In genomic region chr1:39922139-39922757, GRCh38 we compare ENCODE assay signal across 24 cellular contexts. TPM values are rescaled to one million over a fixed set of nuclear protein-coding genes. Genes with fewer than 3 reads are reported as not detected.
A peak's percentile ranks its signal among the peaks of the same experiment; 100 is the strongest.
DNase-seq lines count a peak whose midpoint lies in the region; ATAC-seq, FAIRE-seq and TF ChIP-seq lines count a peak whose summit lies in the region.
"Had no signal": no experiment of that assay in that cellular context is flagged by ENCODE, and none has a peak within 500 bp of the region (broad histone marks: within the 10 kb centered on the region; RNA-seq: fewer than 3 reads in every experiment).

No MANE protein-coding gene starts in this region.

- H3K27ac ChIP-seq in IMR-90 (ENCODE audit: insufficient read depth, low read length) = no peak overlapping the region
- no peak overlapping the region for H3K27ac ChIP-seq in H1 (ENCODE audit: low read depth, low read length)
- H3K27ac ChIP-seq in suprapubic skin = no peak overlapping the region
- H3K27ac ChIP-seq: body of pancreas, coronary artery, esophagus muscularis mucosa, heart right ventricle, parathyroid adenoma, skin epidermis had no signal

- H3K79me1 ChIP-seq in IMR-90 (ENCODE audit: low read depth in 1 of 2, low read length in 2 of 2) (no peaks in the 10 kb centered on the region), H1 (ENCODE audit: low read depth, low read length) (no peaks in the 10 kb centered on the region)

- H3K4ac ChIP-seq in IMR-90 (ENCODE audit: low read depth, low read length) (no peak overlapping the region), H1 (replicated peaks; ENCODE audit: insufficient read length, low read depth, low read length) (no peak overlapping the region)

- TF ChIP-seq CTCF in IMR-90 (conservative IDR thresholded peaks at IDR 0.05; ENCODE audit: low read depth, low read length) (no peak), H1 (IDR thresholded peaks at IDR 0.05; ENCODE audit: control extremely low read depth in 1 of 3, insufficient read depth in 1 of 3, low read depth in 1 of 3, low read length in 3 of 3) (no peak), suprapubic skin (IDR thresholded peaks at IDR 0.05) (no peak)

- H3K23me2 ChIP-seq in H1 (ENCODE audit: low read depth, low read length) = no peaks in the 10 kb centered on the region

- no peak overlapping the region for H4K8ac ChIP-seq in IMR-90 (ENCODE audit: low read depth in 2 of 2, low read length in 2 of 2)
- H4K8ac ChIP-seq in H1 (ENCODE audit: extremely low read depth, insufficient read depth, low read length) = no peak overlapping the region

- no peak overlapping the region for H3K23ac ChIP-seq in IMR-90 (ENCODE audit: low read depth, low read length)
- H3K23ac ChIP-seq in H1 (ENCODE audit: insufficient read length) = no peak overlapping the region

- H3K18ac ChIP-seq in IMR-90 (ENCODE audit: low read depth, low read length) = no peak overlapping the region
- H3K18ac ChIP-seq in H1 (ENCODE audit: extremely low read depth, low read length) = no peak overlapping the region; the same call in 1 of the 2 replicates

- no peak overlapping the region for H2BK15ac ChIP-seq in IMR-90 (ENCODE audit: low read depth, low read length)
- H2BK15ac ChIP-seq in H1 (ENCODE audit: low read length) = peak overlapping the region; percentile 8; the same call in 1 of the 2 replicates

- peak overlapping the region; percentile 77 for H2BK12ac ChIP-seq in H1 (ENCODE audit: low read depth, low read length)

- 9% methylated on average over 11 of the region's 33 CpGs; no CpG with 5 or more reads in 1 of the 2 experiments for WGBS in IMR-90 (ENCODE audit: extremely low coverage in 2 of 2, insufficient read length in 1 of 2), 2 experiments
- 15% methylated on average over 31 of the region's 33 CpGs; no CpG with 5 or more reads in 1 of the 2 experiments for WGBS in H1 (ENCODE audit: extremely low coverage in 1 of 2, insufficient coverage in 1 of 2, insufficient read length in 1 of 2, insufficient replicate concordance in 2 of 2, low coverage in 1 of 2, low lambda C conversion rate in 2 of 2, missing lambda C conversion rate in 1 of 2), 2 experiments
- 74% methylated on average over 25 of the region's 33 CpGs for WGBS in suprapubic skin

- H4K5ac ChIP-seq in IMR-90 (ENCODE audit: low read depth, low read length) = no peak overlapping the region
- no peak overlapping the region for H4K5ac ChIP-seq in H1 (ENCODE audit: insufficient read length, low read depth, low read length)

- no peak overlapping the region for H2BK20ac ChIP-seq in IMR-90 (ENCODE audit: low read depth, low read length)
- peak overlapping the region; percentile 68 for H2BK20ac ChIP-seq in H1 (ENCODE audit: low read length)

- no peak overlapping the region for H2BK5ac ChIP-seq in IMR-90 (ENCODE audit: low read depth, low read length, poor library complexity, severe bottlenecking)
- peak overlapping the region; percentile 89 for H2BK5ac ChIP-seq in H1 (ENCODE audit: low read depth, low read length)

- H2AK5ac ChIP-seq in IMR-90 (ENCODE audit: low read depth, low read length) (no peak overlapping the region), H1 (ENCODE audit: low read depth, low read length) (no peak overlapping the region)

- DNase-seq in IMR-90 (no peak), H1 (ENCODE audit: low read depth in 1 of 2, low spot score in 2 of 2) (peak; percentile 59 to 89), iPS-NIHi7 (ENCODE audit: extremely low spot score) (peak; percentile 76), suprapubic skin (ENCODE audit: low spot score in 2 of 2) (no peak), HCEC 1CT (no peak), anterior cingulate cortex (lab: John Stamatoyannopoulos, UW) (no peak)
- DNase-seq: activated CD4-positive, alpha-beta T cell treated with anti-CD3 and anti-CD28 coated beads, Interleukin-2, amount 10 ng/mL, durations not matched to agents 7 days and 5 days; activated naive CD4-positive, alpha-beta T cell treated with anti-CD3 and anti-CD28 coated beads, Interleukin-2, amount 10 ng/mL, durations not matched to agents 7 days and 5 days; activated T-cell treated with anti-CD3 and anti-CD28 coated beads for 4 hours; AML-193; COR-L47; heart right ventricle; KBM-7; left colon; NK-92 treated with Interleukin-12 subunit alpha and Interleukin-12 subunit beta, amount 100 ng/mL, for 24 hours; stimulated activated CD4-positive, alpha-beta T cell treated with anti-CD3 and anti-CD28 coated beads, Interleukin-4, amount 100 ng/mL, for 4 hours; stimulated activated CD8-positive, alpha-beta memory T cell treated with anti-CD3 and anti-CD28 coated beads, Interleukin-4, amount 100 ng/mL, for 48 hours; SW 1271 had no signal

- H3K27me3 ChIP-seq in IMR-90 (ENCODE audit: control insufficient read depth, insufficient read depth, low read length) = peaks cover 15% of the 10 kb centered on the region
- peaks cover 0 to 5% (median under 1%) of the 10 kb centered on the region in 4 experiments; a peak in 3 of 7 replicates for H3K27me3 ChIP-seq in H1 (replicated peaks in 1 of 4; ENCODE audit: control insufficient read depth in 3 of 4, extremely low read depth in 1 of 4, insufficient read depth in 3 of 4, low read length in 3 of 4)
- no peaks in the 10 kb centered on the region for H3K27me3 ChIP-seq in suprapubic skin
- H3K27me3 ChIP-seq: body of pancreas had no signal

- dilution Hi-C loops in IMR-90 (cut with HindIII; ENCODE audit: low sequenced_read_pairs, unreplicated experiment) = no loop called here

- H2AFZ ChIP-seq in IMR-90 (replicated peaks; ENCODE audit: low read length, poor library complexity) (peak overlapping the region; percentile 80), H1 (ENCODE audit: low read length) (no peak overlapping the region)
- H2AFZ ChIP-seq: parathyroid adenoma had no signal

- no peak for FAIRE-seq in H1 (lab: Jason Lieb, UNC)

- H3K56ac ChIP-seq in IMR-90 (ENCODE audit: extremely low read depth, insufficient read depth, low read length) = no peak overlapping the region
- H3K56ac ChIP-seq in H1 (replicated peaks; ENCODE audit: insufficient read length, low read depth, low read length) = no peak overlapping the region

- POLR2A ChIA-PET in IMR-90 (lab: Charles Lee; ENCODE audit: unreplicated experiment) = no interaction called here
- POLR2A ChIA-PET in H1 (lab: Charles Lee; ENCODE audit: partially characterized antibody) = interaction anchor here (0.6 to 3.3 kb wide), 9 partner anchors 14 to 117 kb away, joined by 3 to 23 read pairs (median 6); partner anchors contain the start of genes CAP1 and MYCL

- in situ Hi-C loops in IMR-90 (cut with MboI; ENCODE audit: low sequenced_read_pairs) = loop anchor here (5.0 kb wide), 1 partner anchor 50 kb away; no protein-coding TSS in a partner anchor

- no TSS peak for BruUV-seq in IMR-90 (replicated peaks; lab: Mats Ljungman, UMichigan)

- ATAC-seq in IMR-90 (ENCODE audit: low read depth) (no peak), HG02571 (IDR thresholded peaks at IDR 0.05; ENCODE audit: unreplicated experiment) (no peak)
- ATAC-seq: body of pancreas, left colon had no signal

- no peak for TF ChIP-seq POLR2A in IMR-90 (IDR thresholded peaks at IDR 0.05; ENCODE audit: low read depth, low read length)
- no peak for TF ChIP-seq POLR2A in H1 (IDR thresholded peaks at IDR 0.05; ENCODE audit: control extremely low read depth in 1 of 2, low read depth in 2 of 2, low read length in 2 of 2)
- TF ChIP-seq POLR2A in suprapubic skin (IDR thresholded peaks at IDR 0.05) = no peak

- H3K9me3 ChIP-seq in IMR-90 (ENCODE audit: control insufficient read depth, insufficient read depth, low read length) = no peaks in the 10 kb centered on the region
- no peaks in the 10 kb centered on the region for H3K9me3 ChIP-seq in H1 (ENCODE audit: insufficient read depth in 2 of 2, low read depth in 1 of 2, low read length in 1 of 2)
- H3K9me3 ChIP-seq in suprapubic skin = no peaks in the 10 kb centered on the region
- H3K9me3 ChIP-seq: body of pancreas, esophagus muscularis mucosa, heart right ventricle had no signal

- CTCF ChIA-PET in IMR-90 (lab: Yijun Ruan, JAX) = no interaction called here
- CTCF ChIA-PET in H1 (lab: Charles Lee; ENCODE audit: partially characterized antibody) = interaction anchor here (0.7 to 13.5 kb wide), 10 partner anchors 11 to 122 kb away, joined by 3 to 263 read pairs (median 54); partner anchors contain the start of genes MFSD2A and MYCL

- no peaks in the 10 kb centered on the region for H3K79me2 ChIP-seq in H1 (ENCODE audit: control insufficient read depth in 1 of 2, insufficient read depth in 2 of 2, low read length in 2 of 2)
- H3K79me2 ChIP-seq: parathyroid adenoma had no signal

- no peaks in the 10 kb centered on the region for H3K36me3 ChIP-seq in IMR-90 (ENCODE audit: control insufficient read depth, insufficient read depth, low read length)
- no peaks in the 10 kb centered on the region for H3K36me3 ChIP-seq in H1 (ENCODE audit: control insufficient read depth in 2 of 4, insufficient read depth in 4 of 4, low read length in 3 of 4)
- no peaks in the 10 kb centered on the region for H3K36me3 ChIP-seq in suprapubic skin
- H3K36me3 ChIP-seq: esophagus muscularis mucosa, heart right ventricle had no signal

- no peak overlapping the region for H2BK120ac ChIP-seq in IMR-90 (ENCODE audit: low read depth, low read length)
- H2BK120ac ChIP-seq in H1 (replicated peaks; ENCODE audit: low read depth, low read length) = peak overlapping the region; percentile 54

- TF ChIP-seq EP300 in H1 (IDR thresholded peaks at IDR 0.05; ENCODE audit: borderline replicate concordance in 1 of 2, low read depth in 2 of 2, low read length in 2 of 2) (peak in 1 of 2 experiments; percentile 73; a peak in 1 of 3 replicates), suprapubic skin (IDR thresholded peaks at IDR 0.05) (no peak)

- H3K4me2 ChIP-seq in IMR-90 (ENCODE audit: low read depth, low read length) (no peak overlapping the region), H1 (ENCODE audit: insufficient read depth in 1 of 2, low read depth in 2 of 2, low read length in 2 of 2) (peak overlapping the region; percentile 63 to 64)

- H3K9ac ChIP-seq in IMR-90 (ENCODE audit: low read depth, low read length) (no peak overlapping the region), H1 (replicated peaks in 1 of 4; ENCODE audit: extremely low read depth in 1 of 4, low read depth in 3 of 4, low read length in 3 of 4) (no peak overlapping the region)
- H3K9ac ChIP-seq: parathyroid adenoma had no signal

- peak overlapping the region; percentile 65 for H2AK9ac ChIP-seq in IMR-90 (replicated peaks; ENCODE audit: low read depth, low read length, poor library complexity)

- intact Hi-C loops in IMR-90 (cut with micrococcal nuclease) = no loop called here

- H3K4me3 ChIP-seq in IMR-90 (ENCODE audit: insufficient read depth, low read depth, low read length) (no peak overlapping the region), H1 (ENCODE audit: extremely low read depth in 1 of 4, insufficient read depth in 2 of 4, low read depth in 3 of 4, low read length in 4 of 4) (peak overlapping the region in 3 of 4 experiments; percentile 20 to 43 (median 28); a peak in 5 of 8 replicates), suprapubic skin (peak overlapping the region; percentile 16)
- H3K4me3 ChIP-seq: body of pancreas, coronary artery, heart right ventricle, skin epidermis had no signal

- H3K14ac ChIP-seq in IMR-90 (replicated peaks; ENCODE audit: low read depth, low read length) (no peak overlapping the region), H1 (ENCODE audit: insufficient read length) (no peak overlapping the region)

- H4K91ac ChIP-seq in IMR-90 (ENCODE audit: insufficient read depth, low read depth, low read length) (no peak overlapping the region), H1 (replicated peaks; ENCODE audit: insufficient read length, low read length) (peak overlapping the region; percentile 95)

- H3K4me1 ChIP-seq in IMR-90 (ENCODE audit: control insufficient read depth, insufficient read depth, low read length) (peaks cover 3% of the 10 kb centered on the region; the same call in 1 of the 2 replicates), H1 (replicated peaks in 1 of 4; ENCODE audit: control insufficient read depth in 3 of 4, insufficient read depth in 4 of 4, low read length in 3 of 4) (peaks cover 7 to 12% (median 10%) of the 10 kb centered on the region in 4 experiments), suprapubic skin (peaks cover 26% of the 10 kb centered on the region)
- H3K4me1 ChIP-seq: parathyroid adenoma had no signal

- TF ChIP-seq RAD21 in IMR-90 (IDR thresholded peaks at IDR 0.05; ENCODE audit: low read length) (no peak), H1 (IDR thresholded peaks at IDR 0.05 in 1 of 2, conservative IDR thresholded peaks at IDR 0.05 in 1 of 2; ENCODE audit: low read depth in 2 of 2, low read length in 2 of 2) (no peak)

- H4K20me1 ChIP-seq in IMR-90 (ENCODE audit: insufficient read depth, low read length) (no peaks in the 10 kb centered on the region), H1 (replicated peaks in 1 of 2; ENCODE audit: control insufficient read depth in 1 of 2, insufficient read depth in 2 of 2, low read length in 2 of 2) (no peaks in the 10 kb centered on the region)

- peaks cover 4% of the 10 kb centered on the region; the same call in 1 of the 2 replicates for H3K9me1 ChIP-seq in IMR-90 (ENCODE audit: insufficient read depth, low read length)

RNA-seq across cellular contexts. Expression of gene MYCL, which starts 20.5 kb away (rescaled TPM):
- 0.56 and 0.72 TPM in 2 replicates for total RNA-seq in IMR-90 (2012; rRNA removed)
- 0.75 and 0.87 TPM in 2 replicates for polyA plus RNA-seq in IMR-90 (2012; rRNA removed)
- 0.42 and 0.52 TPM in 2 replicates for polyA plus RNA-seq in IMR-90 (2012; cell fraction: cytosol; rRNA removed)
- 0.36 and 0.41 TPM in 2 replicates for polyA plus RNA-seq in IMR-90 (2012; cell fraction: nucleus; rRNA removed; ENCODE audit: low replicate concordance)
- 28.8 and 29.9 TPM in 2 replicates for total RNA-seq in H1 (2021; fragmentation: NEBNext Ultra II Directional; extraction: Animal tissue kit (Norgen Biotek cat#: 25700))
- polyA plus RNA-seq in H1 (2011; rRNA removed) = 20.3 and 30.3 TPM in 2 replicates
- polyA plus RNA-seq in H1 (2011; cell fraction: cytosol; rRNA removed) = 31.1 TPM
- polyA plus RNA-seq in H1 (2011; cell fraction: nucleus; rRNA removed) = 25.5 TPM
- polyA plus RNA-seq in H1 (2012, experiment 1 of 2) = 19.1 to 20.7 TPM (median 20.2 TPM) in 4 replicates
- 25.3 TPM for polyA plus RNA-seq in H1 (2012, experiment 2 of 2)
- 18.5 TPM for polyA plus RNA-seq in H1 (2013, experiment 1 of 2)
- 18.8 TPM for polyA plus RNA-seq in H1 (2013, experiment 2 of 2)
- polyA minus RNA-seq in H1 (2011; rRNA and poly(A)+ RNA removed) = 20.0 and 29.7 TPM in 2 replicates
- 19.9 TPM for polyA minus RNA-seq in H1 (2011; cell fraction: cytosol; rRNA and poly(A)+ RNA removed)
- 35.5 TPM for polyA minus RNA-seq in H1 (2011; cell fraction: nucleus; rRNA and poly(A)+ RNA removed)
- total RNA-seq in suprapubic skin = 100 to 1,000 TPM in 2 of 4 donors, 10 to 100 TPM in 2; 62.7 to 131 (median 95.1) TPM
- total RNA-seq: activated CD4-positive, alpha-beta T cell treated with anti-CD3 and anti-CD28 coated beads, Interleukin-2, amount 10 ng/mL, durations not matched to agents 7 days and 5 days had no signal

RNA-seq across cellular contexts. Expression of gene MFSD2A, which starts 32.7 kb away (rescaled TPM):
- total RNA-seq in IMR-90 (2012; rRNA removed) (5.0 and 5.7 TPM in 2 replicates), suprapubic skin (100 to 1,000 TPM; 169 to 416 (median 303) TPM)
- polyA plus RNA-seq in IMR-90 (2012; rRNA removed) (6.7 and 7.3 TPM in 2 replicates), H1 (2011; rRNA removed) (18.3 and 25.6 TPM in 2 replicates)
- 3.7 and 5.3 TPM in 2 replicates for polyA plus RNA-seq in IMR-90 (2012; cell fraction: cytosol; rRNA removed)
- 13.7 and 18.4 TPM in 2 replicates for polyA plus RNA-seq in IMR-90 (2012; cell fraction: nucleus; rRNA removed; ENCODE audit: low replicate concordance)
- 25.9 and 26.6 TPM in 2 replicates for total RNA-seq in H1 (2021; fragmentation: NEBNext Ultra II Directional; extraction: Animal tissue kit (Norgen Biotek cat#: 25700))
- polyA plus RNA-seq in H1 (2011; cell fraction: cytosol; rRNA removed) = 16.4 TPM
- polyA plus RNA-seq in H1 (2011; cell fraction: nucleus; rRNA removed) = 42.3 TPM
- polyA plus RNA-seq in H1 (2012, experiment 1 of 2) = 16.5 to 19.4 TPM (median 18.4 TPM) in 4 replicates
- 19.5 TPM for polyA plus RNA-seq in H1 (2012, experiment 2 of 2)
- 37.7 TPM for polyA plus RNA-seq in H1 (2013, experiment 1 of 2)
- 38.4 TPM for polyA plus RNA-seq in H1 (2013, experiment 2 of 2)
- 20.3 and 31.0 TPM in 2 replicates for polyA minus RNA-seq in H1 (2011; rRNA and poly(A)+ RNA removed)
- polyA minus RNA-seq in H1 (2011; cell fraction: cytosol; rRNA and poly(A)+ RNA removed) = 6.8 TPM
- polyA minus RNA-seq in H1 (2011; cell fraction: nucleus; rRNA and poly(A)+ RNA removed) = 18.5 TPM

RNA-seq across cellular contexts. Expression of gene TRIT1, which starts 38.9 kb away (rescaled TPM):
- total RNA-seq in IMR-90 (2012; rRNA removed) (27.8 and 29.2 TPM in 2 replicates), suprapubic skin (10 to 100 TPM; 14.1 to 50.7 (median 31.2) TPM)
- polyA plus RNA-seq in IMR-90 (2012; rRNA removed) (10.8 and 13.5 TPM in 2 replicates), H1 (2011; rRNA removed) (9.1 and 11.1 TPM in 2 replicates)
- 3.8 and 4.7 TPM in 2 replicates for polyA plus RNA-seq in IMR-90 (2012; cell fraction: cytosol; rRNA removed)
- polyA plus RNA-seq in IMR-90 (2012; cell fraction: nucleus; rRNA removed; ENCODE audit: low replicate concordance) = 9.5 and 28.8 TPM in 2 replicates
- 30.3 and 32.3 TPM in 2 replicates for total RNA-seq in H1 (2021; fragmentation: NEBNext Ultra II Directional; extraction: Animal tissue kit (Norgen Biotek cat#: 25700))
- 22.2 TPM for polyA plus RNA-seq in H1 (2011; cell fraction: cytosol; rRNA removed)
- 23.2 TPM for polyA plus RNA-seq in H1 (2011; cell fraction: nucleus; rRNA removed)
- polyA plus RNA-seq in H1 (2012, experiment 1 of 2) = 22.2 to 27.8 TPM (median 23.6 TPM) in 4 replicates
- 2.6 TPM for polyA plus RNA-seq in H1 (2012, experiment 2 of 2)
- 25.3 TPM for polyA plus RNA-seq in H1 (2013, experiment 1 of 2)
- polyA plus RNA-seq in H1 (2013, experiment 2 of 2) = 24.9 TPM
- 19.7 and 28.6 TPM in 2 replicates for polyA minus RNA-seq in H1 (2011; rRNA and poly(A)+ RNA removed)
- polyA minus RNA-seq in H1 (2011; cell fraction: cytosol; rRNA and poly(A)+ RNA removed) = 17.6 TPM
- 39.2 TPM for polyA minus RNA-seq in H1 (2011; cell fraction: nucleus; rRNA and poly(A)+ RNA removed)

Comparison
In these comparisons a context has a peak if more than half of its experiments do, and no peak if none do; other contexts are left out.
1. DNase-seq: peak in H1 (2 of 2) and iPS-NIHi7 (single experiment); none in IMR-90 (single experiment), suprapubic skin (0 of 2), HCEC 1CT (single experiment) and anterior cingulate cortex (0 of 58).
2. RNA of gene MYCL, which starts 20.5 kb away (total RNA-seq): 62.7 to 131 TPM in suprapubic skin and 28.8 to 29.9 TPM in H1; 0.56 to 0.72 TPM in IMR-90; every median in the first group is over 10 times any median in the second.